ENCODE assay signal across 8 cellular contexts in genomic region chr15:42547926-42548257, GRCh38. TPM values are rescaled to one million over a fixed set of nuclear protein-coding genes. Genes with fewer than 3 reads are reported as not detected.
A peak's percentile ranks its signal among the peaks of the same experiment; 100 is the strongest.
DNase-seq lines count a peak whose midpoint lies in the region; ATAC-seq and TF ChIP-seq lines count a peak whose summit lies in the region.

No MANE protein-coding gene starts in this region.

- H3K27ac ChIP-seq in DND-41 (ENCODE audit: low read length) (peak overlapping the region; percentile 97), right cardiac atrium (ENCODE audit: low read length) (peak overlapping the region; percentile 79), skeletal muscle tissue (ENCODE audit: low read depth, low read length) (peak overlapping the region; percentile 91)

- H3K27me3 Mint-ChIP-seq in activated naive CD8-positive, alpha-beta T cell treated with anti-CD3 and anti-CD28 coated beads, Interleukin-2, amount 10 ng/mL, durations not matched to agents 7 days and 5 days = no peaks in the 10 kb centered on the region

- peaks cover 17% of the 10 kb centered on the region for H3K36me3 Mint-ChIP-seq in activated naive CD8-positive, alpha-beta T cell treated with anti-CD3 and anti-CD28 coated beads, Interleukin-2, amount 10 ng/mL, durations not matched to agents 7 days and 5 days

- no peaks in the 10 kb centered on the region for H3K27me3 ChIP-seq in DND-41 (ENCODE audit: insufficient read depth, low read length, poor library complexity)
- no peaks in the 10 kb centered on the region for H3K27me3 ChIP-seq in right cardiac atrium (ENCODE audit: control insufficient read depth, insufficient read depth)
- H3K27me3 ChIP-seq in skeletal muscle tissue (ENCODE audit: control insufficient read depth in 3 of 3, insufficient read depth in 3 of 3, low read length in 3 of 3) = no peaks in the 10 kb centered on the region

- peaks cover 4% of the 10 kb centered on the region; the same call in 1 of the 2 replicates for H4K20me1 ChIP-seq in DND-41 (ENCODE audit: insufficient read depth, low read length)

- WGBS in right cardiac atrium = 2% methylated on average over 9 of the region's 9 CpGs

- peak overlapping the region; percentile 88 to 99 for H3K4me3 ChIP-seq in DND-41 (ENCODE audit: low read depth in 1 of 2, low read length in 2 of 2)
- H3K4me3 ChIP-seq in right cardiac atrium (ENCODE audit: low read length) = peak overlapping the region; percentile 87
- H3K4me3 ChIP-seq in skeletal muscle tissue (ENCODE audit: low read length in 3 of 3) = peak overlapping the region; percentile 91 to 99 (median 93)

- H3K4me1 ChIP-seq in DND-41 (ENCODE audit: insufficient read depth, low read length) (peaks cover 44% of the 10 kb centered on the region), right cardiac atrium (ENCODE audit: control insufficient read depth, insufficient read depth, low read length) (no peaks in the 10 kb centered on the region), skeletal muscle tissue (ENCODE audit: control insufficient read depth in 3 of 3, insufficient read depth in 3 of 3, low read length in 3 of 3) (peaks cover 11 to 25% (median 13%) of the 10 kb centered on the region in 3 donors)

- peaks cover 37% of the 10 kb centered on the region for H3K4me1 Mint-ChIP-seq in activated naive CD8-positive, alpha-beta T cell treated with anti-CD3 and anti-CD28 coated beads, Interleukin-2, amount 10 ng/mL, durations not matched to agents 7 days and 5 days

- peak overlapping the region; percentile 99 for H3K27ac Mint-ChIP-seq in activated naive CD8-positive, alpha-beta T cell treated with anti-CD3 and anti-CD28 coated beads, Interleukin-2, amount 10 ng/mL, durations not matched to agents 7 days and 5 days

- H3K4me2 ChIP-seq in DND-41 (ENCODE audit: insufficient read depth, low read length) = peak overlapping the region; percentile 89

- peaks cover 31% of the 10 kb centered on the region for H3K36me3 ChIP-seq in DND-41 (ENCODE audit: insufficient read depth, low read length)
- peaks cover 19 to 30% (median 20%) of the 10 kb centered on the region in 3 donors for H3K36me3 ChIP-seq in skeletal muscle tissue (ENCODE audit: control insufficient read depth in 3 of 3, insufficient read depth in 3 of 3, low read length in 3 of 3)

- peak overlapping the region; percentile 98 for H3K4me3 Mint-ChIP-seq in activated naive CD8-positive, alpha-beta T cell treated with anti-CD3 and anti-CD28 coated beads, Interleukin-2, amount 10 ng/mL, durations not matched to agents 7 days and 5 days

- H3K9me3 ChIP-seq in DND-41 (ENCODE audit: insufficient read depth, low read length, severe bottlenecking) (no peaks in the 10 kb centered on the region), right cardiac atrium (ENCODE audit: control insufficient read depth, low read length) (no peaks in the 10 kb centered on the region), skeletal muscle tissue (ENCODE audit: control insufficient read depth in 3 of 3, low read length in 3 of 3) (no peaks in the 10 kb centered on the region)

- H3K9ac ChIP-seq in DND-41 (ENCODE audit: low read depth, low read length) (peak overlapping the region; percentile 86), skeletal muscle tissue (ENCODE audit: low read depth in 1 of 3, low read length in 3 of 3) (peak overlapping the region; percentile 94 to 99 (median 96))

- H3K9me3 Mint-ChIP-seq in activated naive CD8-positive, alpha-beta T cell treated with anti-CD3 and anti-CD28 coated beads, Interleukin-2, amount 10 ng/mL, durations not matched to agents 7 days and 5 days = no peaks in the 10 kb centered on the region

- peaks cover 59% of the 10 kb centered on the region for H3K79me2 ChIP-seq in DND-41 (ENCODE audit: insufficient read depth, low read length)

- intact Hi-C loops in right cardiac atrium (cut with DNase I) = loop anchor here in 1 of 4 donors (5.0 kb wide), 1 partner anchor 104 kb away; no protein-coding TSS in a partner anchor

- DNase-seq in DND-41 (no peak), right cardiac atrium (no peak), NCI-H1694 treated with DMSO at 0.1 percent for 48 hours (lab: John Stamatoyannopoulos, UW) (no peak), islet precursor cell (no peak)
- DNase-seq in activated naive CD8-positive, alpha-beta T cell treated with anti-CD3 and anti-CD28 coated beads, Interleukin-2, amount 10 ng/mL, durations not matched to agents 7 days and 5 days = no peak

- peak; percentile 5; the same call in 2 of the 3 replicates for ATAC-seq in DND-41 (ENCODE audit: insufficient read depth, low read depth)
- peak; percentile 9 for ATAC-seq in HG02981 (IDR thresholded peaks at IDR 0.05; ENCODE audit: unreplicated experiment)
- no peak for ATAC-seq in activated naive CD8-positive, alpha-beta T cell treated with anti-CD3 and anti-CD28 coated beads, Interleukin-2, amount 10 ng/mL, durations not matched to agents 7 days and 5 days (ENCODE audit: low read depth)
- peak in 1 of 2 donors; percentile 17 for ATAC-seq in right cardiac atrium
- no peak for ATAC-seq in GM21717 (IDR thresholded peaks at IDR 0.05; ENCODE audit: unreplicated experiment)

- peak overlapping the region; percentile 99 for H2AFZ ChIP-seq in DND-41 (ENCODE audit: low read depth, low read length)

- no peak for TF ChIP-seq CTCF in DND-41 (IDR thresholded peaks at IDR 0.05; ENCODE audit: borderline replicate concordance, extremely low read depth, low read length, poor library complexity, severe bottlenecking)

- POLR2A ChIA-PET in activated naive CD8-positive, alpha-beta T cell treated with anti-CD3 and anti-CD28 coated beads, Interleukin-2, amount 10 ng/mL, durations not matched to agents 7 days and 5 days (lab: Charles Lee) = interaction anchor here (0.6 to 2.5 kb wide), 11 partner anchors 11 to 340 kb away, joined by 3 to 16 read pairs (median 4); partner anchors contain the start of genes STARD9, VPS39 and ZNF106

RNA-seq across cellular contexts. Expression of gene LRRC57, which starts 0.7 kb away (rescaled TPM):
- 10 to 100 TPM; 24.5 to 25.8 TPM for total RNA-seq in activated naive CD8-positive, alpha-beta T cell treated with anti-CD3 and anti-CD28 coated beads, Interleukin-2, amount 10 ng/mL, durations not matched to agents 7 days and 5 days
- total RNA-seq in right cardiac atrium = 10 to 100 TPM; 11.1 to 17.2 (median 14.4) TPM
- polyA plus RNA-seq in right cardiac atrium = 7.3 TPM
- total RNA-seq in skeletal muscle tissue = 8.9 TPM

RNA-seq across cellular contexts. Expression of gene HAUS2, which starts 0.7 kb away (rescaled TPM):
- total RNA-seq in activated naive CD8-positive, alpha-beta T cell treated with anti-CD3 and anti-CD28 coated beads, Interleukin-2, amount 10 ng/mL, durations not matched to agents 7 days and 5 days = 10 to 100 TPM; 28.7 to 30.2 TPM
- total RNA-seq in right cardiac atrium = 10 to 100 TPM; 10.0 to 15.2 (median 12.1) TPM
- polyA plus RNA-seq in right cardiac atrium = 12.4 TPM
- total RNA-seq in skeletal muscle tissue = 9.4 TPM

RNA-seq across cellular contexts. Expression of gene STARD9, which starts 27.5 kb away (rescaled TPM):
- 10 to 100 TPM; 14.0 to 16.1 TPM for total RNA-seq in activated naive CD8-positive, alpha-beta T cell treated with anti-CD3 and anti-CD28 coated beads, Interleukin-2, amount 10 ng/mL, durations not matched to agents 7 days and 5 days
- total RNA-seq in right cardiac atrium = 10 to 100 TPM in 3 of 4 donors, 1 to 10 TPM in 1; 9.9 to 12.0 (median 11.5) TPM
- 8.6 TPM for polyA plus RNA-seq in right cardiac atrium
- total RNA-seq in skeletal muscle tissue = 27.7 TPM

RNA-seq across cellular contexts. Expression of gene SNAP23, which starts 52.5 kb away (rescaled TPM):
- 10 to 100 TPM; 47.6 to 57.9 TPM for total RNA-seq in activated naive CD8-positive, alpha-beta T cell treated with anti-CD3 and anti-CD28 coated beads, Interleukin-2, amount 10 ng/mL, durations not matched to agents 7 days and 5 days
- 10 to 100 TPM; 33.7 to 42.7 (median 39.0) TPM for total RNA-seq in right cardiac atrium
- 28.4 TPM for polyA plus RNA-seq in right cardiac atrium
- 50.6 TPM for total RNA-seq in skeletal muscle tissue

RNA-seq across cellular contexts. Expression of gene ZNF106, which starts 57.0 kb away (rescaled TPM):
- total RNA-seq in activated naive CD8-positive, alpha-beta T cell treated with anti-CD3 and anti-CD28 coated beads, Interleukin-2, amount 10 ng/mL, durations not matched to agents 7 days and 5 days = 10 to 100 TPM; 50.9 to 51.8 TPM
- 100 to 1,000 TPM; 408 to 507 (median 423) TPM for total RNA-seq in right cardiac atrium
- polyA plus RNA-seq in right cardiac atrium = 94.6 TPM
- total RNA-seq in skeletal muscle tissue = 274 TPM

Comparison
In these comparisons a context has a peak if more than half of its experiments do, and no peak if none do; other contexts are left out.
1. ATAC-seq: peak in DND-41 (single experiment) and HG02981 (single experiment); none in activated naive CD8-positive, alpha-beta T cell treated with anti-CD3 and anti-CD28 coated beads, Interleukin-2, amount 10 ng/mL, durations not matched to agents 7 days and 5 days (single experiment) and GM21717 (single experiment).
2. Peak in every context shown above with its lines, with median percentiles within 50 percentile points of each other: H3K27ac ChIP-seq and H3K4me3 ChIP-seq.